ENCODE assay signal across 1 cellular context in genomic region chr11:27373856-27374602, GRCh38.
TF ChIP-seq lines count a peak whose summit lies in the region.

No MANE protein-coding gene starts in this region.

TF ChIP-seq in K562, 482 proteins besides CTCF, POLR2A, EP300 and RAD21:
- TF ChIP-seq CCNT2 (IDR thresholded peaks at IDR 0.05; ENCODE audit: borderline replicate concordance, extremely low read depth, insufficient read length, low read depth, low read length) (no peak), XRCC5 (IDR thresholded peaks at IDR 0.05; ENCODE audit: low read depth, low read length) (no peak), BMI1 (IDR thresholded peaks at IDR 0.05; ENCODE audit: low read length) (no peak), SAP30 (IDR thresholded peaks at IDR 0.05; ENCODE audit: borderline replicate concordance, insufficient read depth, low read depth, low read length, poor library complexity, severe bottlenecking) (no peak), CREBBP (IDR thresholded peaks at IDR 0.05; ENCODE audit: low read depth, low read length) (no peak), PHTF2 (CRISPR knock-in tag; IDR thresholded peaks at IDR 0.05) (no peak), GATAD2A (IDR thresholded peaks at IDR 0.05) (no peak)
